Comparison of ENCODE assay signal across 10 cellular contexts in the genomic region with DNA sequence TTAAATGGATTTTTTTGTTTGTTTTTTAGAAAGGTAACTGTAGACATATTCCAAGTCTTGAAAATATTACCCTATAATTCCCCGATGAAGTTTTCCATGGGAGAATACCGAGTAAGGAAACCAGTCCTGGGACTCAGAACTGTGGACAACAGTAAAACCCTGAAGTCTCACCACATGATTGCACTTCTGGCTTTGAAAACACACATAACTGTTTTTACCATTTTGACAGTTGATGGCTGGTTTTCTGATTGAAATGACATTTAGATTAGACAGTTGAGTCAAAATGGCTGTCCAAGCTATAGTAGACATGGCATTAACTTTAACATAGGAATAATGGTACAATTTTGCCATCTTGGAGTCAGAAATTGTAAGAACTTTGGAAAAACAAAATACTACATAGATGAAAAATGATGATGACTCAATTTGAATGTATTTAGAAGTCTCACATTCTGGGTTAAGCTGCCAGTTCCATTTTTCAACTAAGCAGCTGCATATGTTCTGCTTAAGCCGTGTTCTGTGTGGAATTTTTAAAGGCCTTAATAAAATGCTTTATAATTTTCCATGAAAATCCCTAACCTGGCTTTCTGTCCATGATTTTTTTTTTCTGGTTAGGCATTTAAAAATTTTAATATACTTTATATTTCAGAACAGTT. TPM values are rescaled to one million over a fixed set of nuclear protein-coding genes. Genes with fewer than 3 reads are reported as not detected.
DNase-seq lines count a peak whose midpoint lies in the region; ATAC-seq and TF ChIP-seq lines count a peak whose summit lies in the region.
"Had no signal": no experiment of that assay in that cellular context is flagged by ENCODE, and none has a peak within 500 bp of the region (broad histone marks: within the 10 kb centered on the region; RNA-seq: fewer than 3 reads in every experiment).

No MANE protein-coding gene starts in this region.

- H3K4me3 Mint-ChIP-seq in memory B cell, result no peak overlapping the region

- in situ Hi-C loops in mammary epithelial cell (cut with MboI; ENCODE audit: low sequenced_read_pairs in 2 of 2), result no loop called here

- peaks cover 43% of the 10 kb centered on the region for H3K4me1 Mint-ChIP-seq in memory B cell

- peaks cover 34 to 39% of the 10 kb centered on the region in 2 donors for H3K36me3 Mint-ChIP-seq in activated naive CD4-positive, alpha-beta T cell treated with anti-CD3 and anti-CD28 coated beads, Interleukin-2, amount 50 U/mL, for 72 hours
- peaks cover 7% of the 10 kb centered on the region for H3K36me3 Mint-ChIP-seq in memory B cell

- no peak overlapping the region for H2AFZ ChIP-seq in mammary epithelial cell (ENCODE audit: low read depth, low read length)

- H3K9me3 ChIP-seq in breast epithelium (no peaks in the 10 kb centered on the region), mammary epithelial cell (replicated peaks; ENCODE audit: insufficient read depth, low read length) (no peaks in the 10 kb centered on the region), right cardiac atrium (ENCODE audit: control insufficient read depth, low read length) (no peaks in the 10 kb centered on the region), esophagus squamous epithelium (no peaks in the 10 kb centered on the region)
- H3K9me3 ChIP-seq: sigmoid colon had no signal

- H3K27me3 Mint-ChIP-seq in memory B cell, result no peaks in the 10 kb centered on the region

- no peaks in the 10 kb centered on the region for H3K36me3 ChIP-seq in breast epithelium
- H3K36me3 ChIP-seq in mammary epithelial cell (ENCODE audit: insufficient read depth, low read length), result no peaks in the 10 kb centered on the region
- no peaks in the 10 kb centered on the region for H3K36me3 ChIP-seq in esophagus squamous epithelium
- H3K36me3 ChIP-seq: sigmoid colon had no signal

- no peak overlapping the region for H3K4me2 ChIP-seq in mammary epithelial cell (ENCODE audit: insufficient read depth, low read depth, low read length)

- TF ChIP-seq CTCF in breast epithelium (IDR thresholded peaks at IDR 0.05) (no peak), mammary epithelial cell (conservative IDR thresholded peaks at IDR 0.05 in 1 of 2, IDR thresholded peaks at IDR 0.05 in 1 of 2; ENCODE audit: extremely low read depth in 1 of 2, insufficient read depth in 1 of 2, low read depth in 1 of 2, low read length in 2 of 2) (no peak), esophagus squamous epithelium (IDR thresholded peaks at IDR 0.05) (no peak)

- H3K27me3 ChIP-seq in breast epithelium, result no peaks in the 10 kb centered on the region
- H3K27me3 ChIP-seq in mammary epithelial cell (ENCODE audit: insufficient read depth, low read length), result no peaks in the 10 kb centered on the region
- H3K27me3 ChIP-seq in right cardiac atrium (ENCODE audit: control insufficient read depth, insufficient read depth), result no peaks in the 10 kb centered on the region
- H3K27me3 ChIP-seq in esophagus squamous epithelium, result no peaks in the 10 kb centered on the region
- H3K27me3 ChIP-seq: sigmoid colon had no signal

- CTCF ChIA-PET in mammary epithelial cell (lab: Charles Lee; ENCODE audit: low non-redundant PET), result no interaction called here

- H3K4me3 ChIP-seq in breast epithelium (no peak overlapping the region), mammary epithelial cell (replicated peaks in 1 of 3; ENCODE audit: insufficient read depth in 1 of 3, low read depth in 2 of 3, low read length in 3 of 3) (no peak overlapping the region), right cardiac atrium (ENCODE audit: low read length) (no peak overlapping the region), esophagus squamous epithelium (no peak overlapping the region)
- H3K4me3 ChIP-seq: sigmoid colon had no signal

- peaks cover 0 to 8% of the 10 kb centered on the region in 2 donors for H3K9me3 Mint-ChIP-seq in activated naive CD4-positive, alpha-beta T cell treated with anti-CD3 and anti-CD28 coated beads, Interleukin-2, amount 50 U/mL, for 72 hours
- peaks cover 2% of the 10 kb centered on the region for H3K9me3 Mint-ChIP-seq in memory B cell

- H3K27ac Mint-ChIP-seq in activated naive CD4-positive, alpha-beta T cell treated with anti-CD3 and anti-CD28 coated beads, Interleukin-2, amount 50 U/mL, for 72 hours, result peak overlapping the region; percentile 99
- H3K27ac Mint-ChIP-seq in memory B cell, result peak overlapping the region; percentile 99

- 96% methylated on average over 3 of the region's 3 CpGs for WGBS in mammary epithelial cell (ENCODE audit: low coverage, missing lambda C conversion rate)
- WGBS in right cardiac atrium, result 95% methylated on average over 3 of the region's 3 CpGs
- 73 to 74% methylated on average over 3 of the region's 3 CpGs for WGBS in esophagus squamous epithelium, 2 donors

- peak overlapping the region; percentile 50 to 56 for H3K27ac ChIP-seq in breast epithelium
- H3K27ac ChIP-seq in mammary epithelial cell (ENCODE audit: insufficient read depth, low read depth, low read length), result no peak overlapping the region
- H3K27ac ChIP-seq in right cardiac atrium (ENCODE audit: low read length), result no peak overlapping the region
- H3K27ac ChIP-seq in esophagus squamous epithelium, result peak overlapping the region in 2 of 4 donors; percentile 4 to 72

- H4K20me1 ChIP-seq in mammary epithelial cell (ENCODE audit: insufficient read depth, low read length), result no peaks in the 10 kb centered on the region

- ATAC-seq in activated naive CD4-positive, alpha-beta T cell treated with anti-CD3 and anti-CD28 coated beads, Interleukin-2, amount 50 U/mL, for 72 hours, result no peak
- ATAC-seq in memory B cell (ENCODE audit: low read depth) (no peak), right cardiac atrium (no peak)

- no peak for DNase-seq in breast epithelium (ENCODE audit: low spot score in 2 of 2)
- DNase-seq in mammary epithelial cell, result no peak
- no peak for DNase-seq in activated naive CD4-positive, alpha-beta T cell treated with anti-CD3 and anti-CD28 coated beads, Interleukin-2, amount 50 U/mL, for 72 hours (ENCODE audit: low spot score in 2 of 2)
- DNase-seq in memory B cell (ENCODE audit: low spot score in 2 of 2), result no peak
- DNase-seq in COR-L47 (lab: John Stamatoyannopoulos, UW), result no peak
- DNase-seq in right cardiac atrium, result no peak
- DNase-seq in NCI-H345 (lab: John Stamatoyannopoulos, UW), result no peak
- no peak for DNase-seq in esophagus squamous epithelium (lab: John Stamatoyannopoulos, UW)
- DNase-seq: NCI-H2081, sigmoid colon had no signal

- dilution Hi-C loops in mammary epithelial cell (cut with HindIII; ENCODE audit: low sequenced_read_pairs), result no loop called here

- intact Hi-C loops in breast epithelium (cut with DNase I; ENCODE audit: low total_unique reads) (loop anchor here (5.0 kb wide), 1 partner anchor 209 kb away; no protein-coding TSS in a partner anchor), mammary epithelial cell (cut with micrococcal nuclease) (no loop called here), right cardiac atrium (cut with DNase I) (no loop called here), esophagus squamous epithelium (cut with DNase I) (no loop called here)

- BruUV-seq in mammary epithelial cell (replicated peaks; lab: Mats Ljungman, UMichigan), result no TSS peak

- TF ChIP-seq POLR2A in breast epithelium (IDR thresholded peaks at IDR 0.05) (no peak), esophagus squamous epithelium (IDR thresholded peaks at IDR 0.05) (no peak)

- no peak overlapping the region for H3K9ac ChIP-seq in mammary epithelial cell (ENCODE audit: insufficient read depth, low read length)

- H3K4me1 ChIP-seq in breast epithelium (no peaks in the 10 kb centered on the region), mammary epithelial cell (ENCODE audit: insufficient read depth, low read length) (no peaks in the 10 kb centered on the region), right cardiac atrium (ENCODE audit: control insufficient read depth, insufficient read depth, low read length) (peaks cover 3% of the 10 kb centered on the region), esophagus squamous epithelium (peaks cover 0 to 44% (median 12%) of the 10 kb centered on the region in 3 donors)

- no peaks in the 10 kb centered on the region for H3K79me2 ChIP-seq in mammary epithelial cell (ENCODE audit: insufficient read depth, low read length)

RNA-seq across cellular contexts. Expression of a gene that starts 38.3 kb away (rescaled TPM):
- total RNA-seq in breast epithelium, result 10 to 100 TPM; 17.6 to 43.2 (median 24.9) TPM
- 1 to 10 TPM in 1 of 2 donors, not detected in 1; 1.0 TPM for total RNA-seq in mammary epithelial cell
- polyA plus RNA-seq in mammary epithelial cell, result 0.08 TPM
- polyA minus RNA-seq in mammary epithelial cell, result not detected
- total RNA-seq in activated naive CD4-positive, alpha-beta T cell treated with anti-CD3 and anti-CD28 coated beads, Interleukin-2, amount 50 U/mL, for 72 hours, result 100 to 1,000 TPM; 138 to 262 TPM
- 10 to 100 TPM; 20.3 to 30.0 (median 27.7) TPM for total RNA-seq in right cardiac atrium
- polyA plus RNA-seq in right cardiac atrium, result 12.2 TPM
- 10 to 100 TPM in 1 of 4 donors, 1 to 10 TPM in 3; 2.2 to 17.5 (median 6.0) TPM for total RNA-seq in esophagus squamous epithelium

Comparison
In these comparisons a context has a peak if more than half of its experiments do, and no peak if none do; other contexts are left out.
1. H3K27ac ChIP-seq: peak in breast epithelium (2 of 2); none in mammary epithelial cell (single experiment) and right cardiac atrium (single experiment).